ENCODE assay signal across 12 cellular contexts in genomic region chr7:149458235-149458634, GRCh38. TPM values are rescaled to one million over a fixed set of nuclear protein-coding genes. Genes with fewer than 3 reads are reported as not detected.
DNase-seq lines count a peak whose midpoint lies in the region; ATAC-seq, FAIRE-seq and TF ChIP-seq lines count a peak whose summit lies in the region.
"Had no signal": no experiment of that assay in that cellular context is flagged by ENCODE, and none has a peak within 500 bp of the region (broad histone marks: within the 10 kb centered on the region; RNA-seq: fewer than 3 reads in every experiment).

No MANE protein-coding gene starts in this region.

- H3K4me1 ChIP-seq in SK-N-SH (ENCODE audit: control insufficient read depth in 1 of 2, insufficient read depth in 2 of 2, low read depth in 1 of 2, low read length in 1 of 2) (peaks cover 0 to 12% of the 10 kb centered on the region in 2 experiments; a peak in 1 of 4 replicates), KMS-11 (ENCODE audit: low read depth, poor library complexity, severe bottlenecking) (peaks cover 9% of the 10 kb centered on the region), K562 (replicated peaks in 1 of 2; ENCODE audit: control insufficient read depth in 2 of 2, insufficient read depth in 2 of 2, low read length in 2 of 2) (peaks cover 17 to 20% of the 10 kb centered on the region in 2 experiments), neural progenitor cell (peaks cover 22% of the 10 kb centered on the region), body of pancreas (peaks cover 21% of the 10 kb centered on the region)

- H3K36me3 Mint-ChIP-seq in neural progenitor cell, result peaks cover 7% of the 10 kb centered on the region

- TF ChIP-seq POLR2A in K562 (conservative IDR thresholded peaks at IDR 0.05) (no peak), body of pancreas (IDR thresholded peaks at IDR 0.05) (no peak)

- H2AFZ ChIP-seq in SK-N-SH (ENCODE audit: low read depth), result no peak overlapping the region
- H2AFZ ChIP-seq in KMS-11 (ENCODE audit: low read depth), result no peak overlapping the region
- H2AFZ ChIP-seq in K562 (ENCODE audit: low read depth, low read length), result no peak overlapping the region
- no peak overlapping the region for H2AFZ ChIP-seq in neural progenitor cell (replicated peaks)

- POLR2A ChIA-PET in SK-N-SH (lab: Yijun Ruan, JAX), result no interaction called here
- POLR2A ChIA-PET in K562 (lab: Yijun Ruan, JAX), result interaction anchor here (0.6 to 3.6 kb wide), 4 partner anchors 14 to 1341 kb away, joined by 3 to 28 read pairs (median 4); no protein-coding TSS in a partner anchor

- DNase-seq in SK-N-SH (no peak), K562 (ENCODE audit: extremely low read depth in 1 of 4, low spot score in 3 of 4) (peak in 1 of 4 experiments; percentile 27), neural progenitor cell (ENCODE audit: low spot score) (peak; percentile 82), body of pancreas (no peak), foreskin fibroblast (no peak), COR-L47 (lab: John Stamatoyannopoulos, UW) (no peak)
- DNase-seq: DMS79, NCI-H1417 treated with DMSO at 0.1 percent for 48 hours, NCI-H774 had no signal

- H3K9me3 ChIP-seq in SK-N-SH (no peaks in the 10 kb centered on the region), K562 (replicated peaks; ENCODE audit: control insufficient read depth, insufficient read depth, low read depth, low read length) (no peaks in the 10 kb centered on the region), neural progenitor cell (ENCODE audit: low read depth) (no peaks in the 10 kb centered on the region), body of pancreas (no peaks in the 10 kb centered on the region)

- H3K27ac ChIP-seq in SK-N-SH (ENCODE audit: low read depth in 2 of 2, low read length in 1 of 2) (no peak overlapping the region), KMS-11 (no peak overlapping the region), K562 (ENCODE audit: extremely low read depth, low read depth, low read length) (no peak overlapping the region), neural progenitor cell (peak overlapping the region; percentile 50), body of pancreas (no peak overlapping the region)
- H3K27ac ChIP-seq: cardiac muscle cell had no signal

- 0 out of 2 replicates have a peak, but pooled peaks cover 12% of the 10 kb centered on the region for H4K20me1 ChIP-seq in SK-N-SH (ENCODE audit: insufficient read depth)
- no peaks in the 10 kb centered on the region for H4K20me1 ChIP-seq in KMS-11 (ENCODE audit: insufficient read depth)
- no peaks in the 10 kb centered on the region for H4K20me1 ChIP-seq in K562 (replicated peaks; ENCODE audit: control insufficient read depth, insufficient read depth, low read length)
- peaks cover 36% of the 10 kb centered on the region for H4K20me1 ChIP-seq in neural progenitor cell (ENCODE audit: low read depth)

- peak overlapping the region; percentile 31 for H3K27ac Mint-ChIP-seq in neural progenitor cell

- H3F3A ChIP-seq in SK-N-SH (replicated peaks; ENCODE audit: insufficient read depth) (no peaks in the 10 kb centered on the region), neural progenitor cell (ENCODE audit: low read depth) (peaks cover 39% of the 10 kb centered on the region)

- peak overlapping the region; percentile 72 for H3K4me2 ChIP-seq in SK-N-SH
- peak overlapping the region; percentile 19; the same call in 1 of the 2 replicates for H3K4me2 ChIP-seq in KMS-11
- H3K4me2 ChIP-seq in K562 (ENCODE audit: insufficient read depth, low read length), result peak overlapping the region; percentile 70; the same call in 1 of the 2 replicates
- peak overlapping the region; percentile 84 for H3K4me2 ChIP-seq in neural progenitor cell

- peaks cover 19% of the 10 kb centered on the region for H3K4me1 Mint-ChIP-seq in neural progenitor cell

- peaks cover 14 to 40% of the 10 kb centered on the region in 2 experiments for H3K36me3 ChIP-seq in SK-N-SH (replicated peaks in 1 of 2; ENCODE audit: control insufficient read depth in 1 of 2, insufficient read depth in 2 of 2, low read length in 1 of 2)
- H3K36me3 ChIP-seq in KMS-11 (ENCODE audit: insufficient read depth), result 0 out of 2 replicates have a peak, but pooled peaks cover under 1% of the 10 kb centered on the region
- H3K36me3 ChIP-seq in K562 (ENCODE audit: control insufficient read depth, insufficient read depth, low read length), result peaks cover 47% of the 10 kb centered on the region
- no peaks in the 10 kb centered on the region for H3K36me3 ChIP-seq in neural progenitor cell
- peaks cover 0 to 15% of the 10 kb centered on the region in 2 donors for H3K36me3 ChIP-seq in body of pancreas (replicated peaks in 1 of 2; ENCODE audit: insufficient read depth in 1 of 2, low read depth in 2 of 2)

- no TSS peak for BruUV-seq in K562 (replicated peaks; lab: Mats Ljungman, UMichigan)

- no peak overlapping the region for H3K4me3 ChIP-seq in SK-N-SH (ENCODE audit: low read depth in 2 of 2, low read length in 1 of 2)
- H3K4me3 ChIP-seq in KMS-11 (IDR thresholded peaks at IDR 0.05; ENCODE audit: insufficient read depth, low read depth, low read length), result no peak overlapping the region
- peak overlapping the region; percentile 64; the same call in 1 of the 2 replicates for H3K4me3 ChIP-seq in K562
- H3K4me3 ChIP-seq in neural progenitor cell, result peak overlapping the region; percentile 71
- no peak overlapping the region for H3K4me3 ChIP-seq in body of pancreas
- peak overlapping the region in 1 of 2 donors; percentile 53 for H3K4me3 ChIP-seq in foreskin fibroblast (ENCODE audit: low read depth in 1 of 2, low read length in 2 of 2)

- no peak for TF ChIP-seq RAD21 in SK-N-SH (IDR thresholded peaks at IDR 0.05; ENCODE audit: low read length)
- TF ChIP-seq RAD21 in K562 (CRISPR knock-in tag; conservative IDR thresholded peaks at IDR 0.05 in 1 of 2, IDR thresholded peaks at IDR 0.05 in 1 of 2), result no peak

- H3K79me2 ChIP-seq in SK-N-SH (ENCODE audit: insufficient read depth) (peaks cover 53% of the 10 kb centered on the region), KMS-11 (ENCODE audit: insufficient read depth, low read depth) (peaks cover 25% of the 10 kb centered on the region; the same call in 1 of the 2 replicates), K562 (ENCODE audit: control insufficient read depth, insufficient read depth, low read length) (peaks cover 28% of the 10 kb centered on the region), neural progenitor cell (ENCODE audit: low read depth) (peaks cover 28% of the 10 kb centered on the region)

- TF ChIP-seq CTCF in SK-N-SH (IDR thresholded peaks at IDR 0.05) (no peak), KMS-11 (conservative IDR thresholded peaks at IDR 0.05; ENCODE audit: low read depth, low read length) (no peak), K562 (IDR thresholded peaks at IDR 0.05 in 2 of 3, conservative IDR thresholded peaks at IDR 0.05 in 1 of 3; ENCODE audit: insufficient read depth in 2 of 3, low read depth in 1 of 3, low read length in 3 of 3) (no peak), neural progenitor cell (IDR thresholded peaks at IDR 0.05) (no peak), body of pancreas (IDR thresholded peaks at IDR 0.05) (no peak), foreskin fibroblast (IDR thresholded peaks at IDR 0.05; ENCODE audit: low read depth, low read length) (no peak)

- H3K27me3 Mint-ChIP-seq in neural progenitor cell (ENCODE audit: insufficient read depth, low read depth), result no peaks in the 10 kb centered on the region

- H3K9ac ChIP-seq in SK-N-SH (no peak overlapping the region), KMS-11 (no peak overlapping the region), K562 (ENCODE audit: insufficient read depth in 1 of 2, low read depth in 2 of 2, low read length in 2 of 2) (peak overlapping the region in 1 of 2 experiments; percentile 46; a peak in 1 of 4 replicates), neural progenitor cell (no peak overlapping the region)

- TF ChIP-seq EP300 in SK-N-SH (IDR thresholded peaks at IDR 0.05; ENCODE audit: borderline replicate concordance in 1 of 2, low read depth in 1 of 2, low read length in 1 of 2), result no peak
- no peak for TF ChIP-seq EP300 in K562 (IDR thresholded peaks at IDR 0.05; ENCODE audit: low read length)

- in situ Hi-C loops in K562 (cut with MboI), result no loop called here

- peak; percentile 56 for FAIRE-seq in K562 (lab: Jason Lieb, UNC)

- intact Hi-C loops in K562 (cut with micrococcal nuclease), result no loop called here
- intact Hi-C loops in body of pancreas (cut with DNase I), result no loop called here

- 98% methylated on average over 3 of the region's 3 CpGs for WGBS in SK-N-SH (ENCODE audit: low lambda C conversion rate)
- WGBS in K562 (ENCODE audit: insufficient coverage, low coverage, missing lambda C conversion rate), result 62% methylated on average over 3 of the region's 3 CpGs
- WGBS in body of pancreas, 2 donors, result 93 to 100% methylated on average over 3 of the region's 3 CpGs

- H3K9me2 ChIP-seq in SK-N-SH, result no peaks in the 10 kb centered on the region

- no peaks in the 10 kb centered on the region for H3K9me3 Mint-ChIP-seq in neural progenitor cell

- H3K27me3 ChIP-seq in SK-N-SH (ENCODE audit: insufficient read depth) (no peaks in the 10 kb centered on the region), KMS-11 (ENCODE audit: insufficient read depth, low read depth) (no peaks in the 10 kb centered on the region), K562 (ENCODE audit: control insufficient read depth in 2 of 2, insufficient read depth in 2 of 2, low read length in 2 of 2) (no peaks in the 10 kb centered on the region), neural progenitor cell (peaks cover 34% of the 10 kb centered on the region), body of pancreas (no peaks in the 10 kb centered on the region)
- H3K27me3 ChIP-seq: cardiac muscle cell had no signal

- CTCF ChIA-PET in SK-N-SH (lab: Yijun Ruan, JAX), result interaction anchor here (1.1 to 3.5 kb wide), 6 partner anchors 28 to 284 kb away, joined by 3 to 15 read pairs (median 4); no protein-coding TSS in a partner anchor
- CTCF ChIA-PET in K562 (lab: Yijun Ruan, JAX; ENCODE audit: low intra/inter-chr PET ratio), result no interaction called here

- ATAC-seq in SK-N-SH treated with all-trans-retinoic acid at 6 μM for 48 hours (no peak), K562 (no peak), body of pancreas (no peak)

- peak overlapping the region; percentile 89 for H3K4me3 Mint-ChIP-seq in neural progenitor cell

- no peaks in the 10 kb centered on the region for H3K9me1 ChIP-seq in K562 (ENCODE audit: control insufficient read depth, insufficient read depth, low read length)

RNA-seq across cellular contexts. Expression of gene ZNF777, which starts 2.6 kb away (rescaled TPM):
- polyA plus RNA-seq in SK-N-SH (2012; rRNA removed) (5.6 and 6.2 TPM in 2 replicates), K562 (2011; rRNA removed) (5.5 and 7.8 TPM in 2 replicates), K562 (2014; fragmentation: Illumina TruSeq; extraction: Trizol) (17.5 and 18.8 TPM in 2 replicates), K562 (2014; fragmentation: Nextera tagmentation; extraction: Ambion mirVana) (under 1 TPM; 0.11 to 0.13 TPM), K562 (2014; rRNA removed) (15.0 and 17.5 TPM in 2 replicates)
- 4.2 and 5.1 TPM in 2 replicates for polyA plus RNA-seq in SK-N-SH (2012; cell fraction: cytosol; rRNA removed)
- polyA plus RNA-seq in SK-N-SH (2012; cell fraction: nucleus; rRNA removed), result 5.2 and 7.3 TPM in 2 replicates
- 5.2 and 9.7 TPM in 2 replicates for total RNA-seq in K562 (2011; cell fraction: chromatin; rRNA removed; ENCODE audit: low replicate concordance)
- 7.9 and 8.3 TPM in 2 replicates for total RNA-seq in K562 (2011; cell fraction: nucleolus; rRNA removed)
- 4.2 and 6.0 TPM in 2 replicates for total RNA-seq in K562 (2011; cell fraction: nucleoplasm; rRNA removed)
- total RNA-seq in K562 (2014; rRNA removed) (17.8 and 19.8 TPM in 2 replicates), K562 (2014; rRNA removed; fragmentation: Illumina TruSeq; extraction: Trizol) (5.5 and 7.0 TPM in 2 replicates), K562 (2015; rRNA removed; fragmentation: Illumina TruSeq; extraction: Trizol) (9.0 and 10.6 TPM in 2 replicates), K562 (2021) (29.3 and 32.6 TPM in 2 replicates), neural progenitor cell (ENCODE audit: low replicate concordance) (6.6 and 11.7 TPM in 2 replicates), body of pancreas (10 to 100 TPM in 1 of 2 donors, 1 to 10 TPM in 1; 8.3 to 10.5 TPM)
- 10.5 and 18.7 TPM in 2 replicates for polyA plus RNA-seq in K562 (2011; cell fraction: cytosol; rRNA removed)
- 5.7 and 8.6 TPM in 2 replicates for polyA plus RNA-seq in K562 (2011; cell fraction: nucleus; rRNA removed)
- 15.3 and 16.5 TPM in 2 replicates for polyA plus RNA-seq in K562 (2012)
- 7.3 and 9.3 TPM in 2 replicates for polyA minus RNA-seq in K562 (2011; rRNA and poly(A)+ RNA removed)
- 12.0 and 21.2 TPM in 2 replicates for polyA minus RNA-seq in K562 (2011; cell fraction: cytosol; rRNA and poly(A)+ RNA removed)
- 5.3 and 6.0 TPM in 2 replicates for polyA minus RNA-seq in K562 (2011; cell fraction: nucleus; rRNA and poly(A)+ RNA removed)

RNA-seq across cellular contexts. Expression of gene ZNF746, which starts 39.4 kb away (rescaled TPM):
- 8.4 and 11.1 TPM in 2 replicates for polyA plus RNA-seq in SK-N-SH (2012; rRNA removed)
- polyA plus RNA-seq in SK-N-SH (2012; cell fraction: cytosol; rRNA removed), result 5.5 and 7.5 TPM in 2 replicates
- 25.3 and 28.2 TPM in 2 replicates for polyA plus RNA-seq in SK-N-SH (2012; cell fraction: nucleus; rRNA removed)
- 47.9 and 50.2 TPM in 2 replicates for total RNA-seq in K562 (2011; cell fraction: chromatin; rRNA removed; ENCODE audit: low replicate concordance)
- 32.7 and 35.9 TPM in 2 replicates for total RNA-seq in K562 (2011; cell fraction: nucleolus; rRNA removed)
- 45.2 and 65.0 TPM in 2 replicates for total RNA-seq in K562 (2011; cell fraction: nucleoplasm; rRNA removed)
- 25.2 and 28.7 TPM in 2 replicates for total RNA-seq in K562 (2014; rRNA removed)
- total RNA-seq in K562 (2014; rRNA removed; fragmentation: Illumina TruSeq; extraction: Trizol), result 7.7 and 8.8 TPM in 2 replicates
- 13.4 and 14.1 TPM in 2 replicates for total RNA-seq in K562 (2015; rRNA removed; fragmentation: Illumina TruSeq; extraction: Trizol)
- total RNA-seq in K562 (2021), result 30.7 and 31.6 TPM in 2 replicates
- polyA plus RNA-seq in K562 (2011; rRNA removed), result 7.3 and 12.6 TPM in 2 replicates
- polyA plus RNA-seq in K562 (2011; cell fraction: cytosol; rRNA removed), result 9.1 and 13.7 TPM in 2 replicates
- 32.2 and 48.8 TPM in 2 replicates for polyA plus RNA-seq in K562 (2011; cell fraction: nucleus; rRNA removed)
- 16.6 and 19.9 TPM in 2 replicates for polyA plus RNA-seq in K562 (2012)
- 13.3 and 17.9 TPM in 2 replicates for polyA plus RNA-seq in K562 (2014; fragmentation: Illumina TruSeq; extraction: Trizol)
- polyA plus RNA-seq in K562 (2014; fragmentation: Nextera tagmentation; extraction: Ambion mirVana), result 1 to 10 TPM; 1.7 to 2.0 TPM
- polyA plus RNA-seq in K562 (2014; rRNA removed), result 15.3 and 18.9 TPM in 2 replicates
- polyA minus RNA-seq in K562 (2011; rRNA and poly(A)+ RNA removed), result 10.5 and 10.9 TPM in 2 replicates
- 12.9 and 19.2 TPM in 2 replicates for polyA minus RNA-seq in K562 (2011; cell fraction: cytosol; rRNA and poly(A)+ RNA removed)
- 22.9 and 28.7 TPM in 2 replicates for polyA minus RNA-seq in K562 (2011; cell fraction: nucleus; rRNA and poly(A)+ RNA removed)
- total RNA-seq in neural progenitor cell (ENCODE audit: low replicate concordance), result 11.0 and 24.1 TPM in 2 replicates
- total RNA-seq in body of pancreas, result 10 to 100 TPM; 14.8 to 36.9 TPM

Comparison
In these comparisons a context has a peak if more than half of its experiments do, and no peak if none do; other contexts are left out.
1. H3K4me2 ChIP-seq: peak in every context shown above with its lines; median percentile 84 in neural progenitor cell; 72 in SK-N-SH; 70 in K562; 19 in KMS-11.
2. H3K4me3 ChIP-seq: peak in K562 (single experiment) and neural progenitor cell (single experiment); none in SK-N-SH (0 of 2), KMS-11 (single experiment) and body of pancreas (0 of 2).
3. Of the 27 proteins assayed by ChIP-seq in both K562 and SK-N-SH: peak only in K562: ZBTB33; only in SK-N-SH: none; in both: none; in neither: 26.